ENCODE assay signal across 10 cellular contexts in genomic region chr10:124694467-124695195, GRCh38. TPM values are rescaled to one million over a fixed set of nuclear protein-coding genes. Genes with fewer than 3 reads are reported as not detected.
DNase-seq lines count a peak whose midpoint lies in the region; ATAC-seq and TF ChIP-seq lines count a peak whose summit lies in the region.
"Had no signal": no experiment of that assay in that cellular context is flagged by ENCODE, and none has a peak within 500 bp of the region (broad histone marks: within the 10 kb centered on the region; RNA-seq: fewer than 3 reads in every experiment).

No MANE protein-coding gene starts in this region.

- peak overlapping the region; percentile 80 for H2BK5ac ChIP-seq in trophoblast cell (ENCODE audit: low read depth, low read length, poor library complexity)

- H3K4me2 ChIP-seq in DND-41 (ENCODE audit: insufficient read depth, low read length) (no peak overlapping the region), trophoblast cell (ENCODE audit: low read length) (no peak overlapping the region)

- H3K4me3 ChIP-seq in DND-41 (ENCODE audit: low read depth in 1 of 2, low read length in 2 of 2), result no peak overlapping the region
- H3K4me3 ChIP-seq in Peyer's patch, result no peak overlapping the region
- H3K4me3 ChIP-seq in esophagus squamous epithelium, result no peak overlapping the region
- H3K4me3 ChIP-seq in trophoblast cell (ENCODE audit: low read depth, low read length), result no peak overlapping the region
- H3K4me3 ChIP-seq: right lobe of liver had no signal

- TF ChIP-seq CTCF in DND-41 (IDR thresholded peaks at IDR 0.05; ENCODE audit: borderline replicate concordance, extremely low read depth, low read length, poor library complexity, severe bottlenecking) (no peak), Peyer's patch (IDR thresholded peaks at IDR 0.05) (no peak), esophagus squamous epithelium (IDR thresholded peaks at IDR 0.05) (no peak), HFFc6 (IDR thresholded peaks at IDR 0.05) (no peak)

- no peaks in the 10 kb centered on the region for H3K9me3 ChIP-seq in DND-41 (ENCODE audit: insufficient read depth, low read length, severe bottlenecking)
- no peaks in the 10 kb centered on the region for H3K9me3 ChIP-seq in Peyer's patch
- H3K9me3 ChIP-seq in esophagus squamous epithelium, result no peaks in the 10 kb centered on the region
- no peaks in the 10 kb centered on the region for H3K9me3 ChIP-seq in trophoblast cell (ENCODE audit: insufficient read depth, low read depth, low read length)
- H3K9me3 ChIP-seq: right lobe of liver had no signal

- H2AK5ac ChIP-seq in trophoblast cell (ENCODE audit: low read length), result no peak overlapping the region

- H3K27me3 ChIP-seq in DND-41 (ENCODE audit: insufficient read depth, low read length, poor library complexity) (no peaks in the 10 kb centered on the region), Peyer's patch (no peaks in the 10 kb centered on the region), esophagus squamous epithelium (no peaks in the 10 kb centered on the region), trophoblast cell (ENCODE audit: insufficient read depth, low read length) (no peaks in the 10 kb centered on the region)
- H3K27me3 ChIP-seq: right lobe of liver had no signal

- H3K79me2 ChIP-seq in DND-41 (ENCODE audit: insufficient read depth, low read length), result peaks cover 95% of the 10 kb centered on the region
- H3K79me2 ChIP-seq in trophoblast cell (ENCODE audit: control insufficient read depth, insufficient read depth, low read length, poor library complexity), result no peaks in the 10 kb centered on the region

- peak overlapping the region; percentile 84 for H4K91ac ChIP-seq in trophoblast cell (ENCODE audit: low read depth, low read length)

- H2BK12ac ChIP-seq in trophoblast cell (ENCODE audit: low read length), result no peak overlapping the region

- H2AFZ ChIP-seq in DND-41 (ENCODE audit: low read depth, low read length), result no peak overlapping the region
- no peak overlapping the region for H2AFZ ChIP-seq in trophoblast cell (ENCODE audit: insufficient read depth, low read length, poor library complexity)

- peaks cover 52% of the 10 kb centered on the region for H4K20me1 ChIP-seq in DND-41 (ENCODE audit: insufficient read depth, low read length)

- DNase-seq in DND-41 (no peak), Peyer's patch (no peak), esophagus squamous epithelium (lab: John Stamatoyannopoulos, UW) (no peak), trophoblast cell (peak; percentile 45 to 52), NCI-H526 (lab: John Stamatoyannopoulos, UW) (no peak), HFFc6 (no peak), MV-4-11 (lab: John Stamatoyannopoulos, UW) (no peak), germinal center (ENCODE audit: low spot score) (no peak)
- DNase-seq: amniotic stem cell had no signal

- H2BK120ac ChIP-seq in trophoblast cell (ENCODE audit: insufficient read depth, low read length, poor library complexity), result peak overlapping the region; percentile 88

- H3K27me3 Mint-ChIP-seq in HFFc6 (ENCODE audit: insufficient read depth), result no peaks in the 10 kb centered on the region; the same call in none of the 2 replicates

- H3K79me1 ChIP-seq in trophoblast cell (ENCODE audit: low read length), result peaks cover 7% of the 10 kb centered on the region

- TF ChIP-seq POLR2A in Peyer's patch (IDR thresholded peaks at IDR 0.05) (no peak), esophagus squamous epithelium (IDR thresholded peaks at IDR 0.05) (no peak)

- H3K27ac ChIP-seq in DND-41 (ENCODE audit: low read length), result peak overlapping the region; percentile 33
- H3K27ac ChIP-seq in Peyer's patch, result peak overlapping the region; percentile 38 to 83 (median 47)
- peak overlapping the region in 3 of 4 donors; percentile 3 to 42 (median 34) for H3K27ac ChIP-seq in esophagus squamous epithelium
- peak overlapping the region; percentile 19 for H3K27ac ChIP-seq in trophoblast cell (ENCODE audit: low read depth, low read length)
- H3K27ac ChIP-seq: right lobe of liver had no signal

- H3K36me3 Mint-ChIP-seq in HFFc6 (ENCODE audit: low read depth), result 0 out of 2 replicates have a peak, but pooled peaks cover 6% of the 10 kb centered on the region

- H3K4ac ChIP-seq in trophoblast cell (ENCODE audit: low read depth, low read length), result no peak overlapping the region

- ATAC-seq in DND-41 (ENCODE audit: insufficient read depth, low read depth), result no peak

- no peak overlapping the region for H3K23ac ChIP-seq in trophoblast cell (ENCODE audit: low read length)

- intact Hi-C loops in esophagus squamous epithelium (cut with DNase I), result no loop called here

- H3K4me1 ChIP-seq in DND-41 (ENCODE audit: insufficient read depth, low read length) (peaks cover 25% of the 10 kb centered on the region), Peyer's patch (peaks cover 0 to 38% (median 31%) of the 10 kb centered on the region in 4 donors), esophagus squamous epithelium (peaks cover 3 to 94% (median 29%) of the 10 kb centered on the region in 3 donors), trophoblast cell (ENCODE audit: control insufficient read depth in 1 of 2, insufficient read depth in 2 of 2, low read length in 2 of 2) (peaks cover 6 to 13% of the 10 kb centered on the region in 2 experiments)

- 77 to 85% methylated on average over 10 to 13 of the region's 14 CpGs for WGBS in esophagus squamous epithelium, 2 donors
- no CpG with 5 or more reads among the region's 14 CpGs for WGBS in trophoblast cell (ENCODE audit: extremely low coverage, insufficient coverage, insufficient read length)

- H3K4me1 Mint-ChIP-seq in HFFc6 (ENCODE audit: low read depth), result no peaks in the 10 kb centered on the region

- no peak overlapping the region for H4K12ac ChIP-seq in trophoblast cell (ENCODE audit: low read depth, low read length)

- no peaks in the 10 kb centered on the region for H3K9me3 Mint-ChIP-seq in HFFc6

- peaks cover 96% of the 10 kb centered on the region for H3K36me3 ChIP-seq in DND-41 (ENCODE audit: insufficient read depth, low read length)
- peaks cover 0 to 34% (median 0%) of the 10 kb centered on the region in 3 donors for H3K36me3 ChIP-seq in Peyer's patch
- H3K36me3 ChIP-seq in esophagus squamous epithelium, result peaks cover 0 to 90% (median 15%) of the 10 kb centered on the region in 3 donors
- peaks cover 9 to 18% of the 10 kb centered on the region in 2 experiments for H3K36me3 ChIP-seq in trophoblast cell (ENCODE audit: control insufficient read depth in 1 of 2, insufficient read depth in 2 of 2, low read length in 2 of 2)

- H3K18ac ChIP-seq in trophoblast cell (ENCODE audit: low read length), result no peak overlapping the region

- H4K8ac ChIP-seq in trophoblast cell (ENCODE audit: low read depth, low read length), result peak overlapping the region; percentile 51

- H3K9ac ChIP-seq in DND-41 (ENCODE audit: low read depth, low read length), result no peak overlapping the region
- H3K9ac ChIP-seq in trophoblast cell (ENCODE audit: low read length), result no peak overlapping the region

- no peak overlapping the region for H3K4me3 Mint-ChIP-seq in HFFc6

- H3K27ac Mint-ChIP-seq in HFFc6, result no peak overlapping the region

- H3K14ac ChIP-seq in trophoblast cell (ENCODE audit: low read length), result no peak overlapping the region

RNA-seq across cellular contexts. Expression of gene FAM53B, which starts 49.5 kb away (rescaled TPM):
- 10 to 100 TPM; 72.7 to 92.1 (median 80.5) TPM for total RNA-seq in Peyer's patch
- 10 to 100 TPM; 27.4 to 54.2 (median 31.5) TPM for total RNA-seq in esophagus squamous epithelium
- polyA plus RNA-seq in trophoblast cell (2013), result 5.8 and 6.2 TPM in 2 replicates
- 10 to 100 TPM in 5 of 6 experiments, 1 to 10 TPM in 1; 9.3 to 10.6 (median 10.4) TPM for total RNA-seq in HFFc6 (2021; fragmentation: NEBNext Ultra II Directional; extraction: Animal tissue kit (Norgen Biotek cat#: 25700))

Comparison
In these comparisons a context has a peak if more than half of its experiments do, and no peak if none do; other contexts are left out.
1. DNase-seq: peak in trophoblast cell (2 of 2); none in DND-41 (single experiment), Peyer's patch (0 of 3), esophagus squamous epithelium (single experiment), NCI-H526 (0 of 2), HFFc6 (single experiment), MV-4-11 (single experiment) and germinal center (single experiment).
2. Peak in every context shown above with its lines, with median percentiles within 50 percentile points of each other: H3K27ac ChIP-seq.